8 cellular contexts compared by ENCODE assay signal in the genomic region with DNA sequence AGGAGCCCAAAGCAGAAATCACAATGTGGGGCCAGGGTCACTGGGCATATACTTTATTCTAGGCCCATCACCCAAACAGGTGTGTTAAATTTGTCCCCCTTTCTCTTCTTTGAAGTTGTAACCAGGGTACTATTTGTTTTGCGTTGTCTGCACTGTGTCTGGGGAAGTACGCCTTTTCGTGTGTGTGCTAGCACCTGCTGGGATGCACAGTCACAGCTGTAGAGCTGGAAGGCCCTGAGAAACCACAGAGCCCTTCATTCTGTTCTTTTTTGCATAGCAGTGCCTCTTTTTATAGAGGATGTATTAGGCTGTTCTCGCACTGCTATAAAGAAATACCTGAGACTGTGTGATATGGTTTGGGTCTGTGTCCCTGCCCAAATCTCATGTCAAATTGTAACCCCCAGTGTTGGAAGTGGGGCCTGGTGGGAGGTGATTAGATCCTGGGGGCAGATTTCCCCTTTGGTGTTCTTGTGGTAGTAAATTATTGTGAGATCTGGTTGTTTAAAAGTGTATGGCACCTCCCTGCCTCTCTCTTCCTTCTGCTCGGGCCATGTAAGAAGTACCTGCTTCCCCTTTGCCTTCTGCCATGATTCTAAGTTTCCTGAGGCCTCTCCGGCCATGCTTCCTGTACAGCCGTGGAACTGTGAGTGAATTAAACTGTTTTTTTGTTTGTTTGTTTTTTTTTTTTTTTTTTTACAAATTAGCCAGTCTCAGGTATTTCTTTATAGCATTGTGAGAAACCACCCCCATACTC. TPM values are rescaled to one million over a fixed set of nuclear protein-coding genes. Genes with fewer than 3 reads are reported as not detected.
DNase-seq lines count a peak whose midpoint lies in the region; ATAC-seq lines count a peak whose summit lies in the region.

No MANE protein-coding gene starts in this region.

- peaks cover 0 to 3% (median 2%) of the 10 kb centered on the region in 3 donors for H3K27me3 Mint-ChIP-seq in immature natural killer cell (ENCODE audit: low read depth in 3 of 3)

- H3K36me3 Mint-ChIP-seq in immature natural killer cell: peaks cover 18 to 39% (median 32%) of the 10 kb centered on the region in 3 donors

- no peak for DNase-seq in immature natural killer cell
- DNase-seq in hepatic stellate cell (ENCODE audit: low spot score): no peak
- no peak for DNase-seq in GF-D8 (lab: John Stamatoyannopoulos, UW)
- DNase-seq in cardiac septum (ENCODE audit: low spot score): no peak
- no peak for DNase-seq in NCI-H2171 (lab: John Stamatoyannopoulos, UW)

- peak; percentile 91 for ATAC-seq in GM18517 (IDR thresholded peaks at IDR 0.05; ENCODE audit: unreplicated experiment)
- ATAC-seq in GM21447 (IDR thresholded peaks at IDR 0.05; ENCODE audit: unreplicated experiment): peak; percentile 96
- ATAC-seq in HG03432 (IDR thresholded peaks at IDR 0.05; ENCODE audit: unreplicated experiment): peak; percentile 94

- no peaks in the 10 kb centered on the region for H3K9me3 Mint-ChIP-seq in immature natural killer cell

- H3K4me3 Mint-ChIP-seq in immature natural killer cell: no peak overlapping the region

- peak overlapping the region in 5 of 6 donors; percentile 34 to 84 (median 57) for H3K27ac Mint-ChIP-seq in immature natural killer cell

- intact Hi-C loops in cardiac septum (cut with DNase I): no loop called here

- H3K4me1 Mint-ChIP-seq in immature natural killer cell: peaks cover 10 to 18% of the 10 kb centered on the region in 2 donors

RNA-seq across cellular contexts. Expression of a gene that starts 14.0 kb away (rescaled TPM):
- 100 to 1,000 TPM; 408 to 447 (median 440) TPM for polyA plus RNA-seq in immature natural killer cell
- 47.9 TPM for total RNA-seq in cardiac septum

RNA-seq across cellular contexts. Expression of a gene that starts 14.3 kb away (rescaled TPM):
- polyA plus RNA-seq in immature natural killer cell: 10 to 100 TPM; 23.8 to 37.1 (median 32.4) TPM
- total RNA-seq in cardiac septum: 16.0 TPM
